In genomic region chr9:39078621-39079256, GRCh38 we compare ENCODE assay signal across 8 cellular contexts.
DNase-seq lines count a peak whose midpoint lies in the region; ATAC-seq and TF ChIP-seq lines count a peak whose summit lies in the region.
"Not testable (repeated sequence)": the region's sequence is repeated elsewhere in the genome, so short reads cannot be mapped to it uniquely, and the experiment has no call there.

No MANE protein-coding gene starts in this region.

- H3K27me3 ChIP-seq in SK-N-SH (ENCODE audit: insufficient read depth); suprapubic skin: not testable (repeated sequence)

- CTCF ChIA-PET in SK-N-SH (lab: Yijun Ruan, JAX), result interaction anchor here (1.0 kb wide), 1 partner anchor 325 kb away, joined by 3 read pairs; no protein-coding TSS in a partner anchor

- not testable (repeated sequence) for H3K9me2 ChIP-seq in SK-N-SH

- ATAC-seq in HG02852 (IDR thresholded peaks at IDR 0.05; ENCODE audit: unreplicated experiment), result peak; percentile 62
- ATAC-seq in Right ventricle myocardium superior (ENCODE audit: poor library complexity), result peak; percentile 96
- ATAC-seq in left colon, result peak; percentile 100
- peak; percentile 43 for ATAC-seq in omental fat pad (ENCODE audit: low FRiP score)

- not testable (repeated sequence) for H3K4me3 ChIP-seq in SK-N-SH (ENCODE audit: low read depth in 2 of 2, low read length in 1 of 2)
- H3K4me3 ChIP-seq in cardiac fibroblast (replicated peaks in 1 of 2; ENCODE audit: low read depth in 2 of 2, low read length in 2 of 2) (peak overlapping the region; percentile 10 to 19), suprapubic skin (peak overlapping the region; percentile 34)

- H2AFZ ChIP-seq in SK-N-SH (ENCODE audit: low read depth), result not testable (repeated sequence)

- TF ChIP-seq POLR2A in suprapubic skin (IDR thresholded peaks at IDR 0.05), result not testable (repeated sequence)

- H3K4me1 ChIP-seq in ES-I3 (ENCODE audit: insufficient read depth, low read length); SK-N-SH (ENCODE audit: control insufficient read depth in 1 of 2, insufficient read depth in 2 of 2, low read depth in 1 of 2, low read length in 1 of 2); suprapubic skin: not testable (repeated sequence)

- WGBS in SK-N-SH (ENCODE audit: low lambda C conversion rate), result 36% methylated on average over 42 of the region's 49 CpGs
- 14% methylated on average over 43 of the region's 49 CpGs for WGBS in suprapubic skin

- H4K20me1 ChIP-seq in SK-N-SH (ENCODE audit: insufficient read depth), result not testable (repeated sequence)

- not testable (repeated sequence) for H3K27ac ChIP-seq in SK-N-SH (ENCODE audit: low read depth in 2 of 2, low read length in 1 of 2); suprapubic skin

- not testable (repeated sequence) for H3F3A ChIP-seq in SK-N-SH (replicated peaks; ENCODE audit: insufficient read depth)

- not testable (repeated sequence) for H3K36me3 ChIP-seq in ES-I3 (ENCODE audit: insufficient read depth, low read length); SK-N-SH (replicated peaks in 1 of 2; ENCODE audit: control insufficient read depth in 1 of 2, insufficient read depth in 2 of 2, low read length in 1 of 2); suprapubic skin

- intact Hi-C loops in Right ventricle myocardium superior (cut with DNase I); left colon (cut with DNase I, micrococcal nuclease): not testable (repeated sequence)

- not testable (repeated sequence) for H3K4me2 ChIP-seq in SK-N-SH

- not testable (repeated sequence) for H3K79me2 ChIP-seq in SK-N-SH (ENCODE audit: insufficient read depth)

- POLR2A ChIA-PET in SK-N-SH (lab: Yijun Ruan, JAX), result not testable (repeated sequence)

- not testable (repeated sequence) for TF ChIP-seq EP300 in SK-N-SH (IDR thresholded peaks at IDR 0.05; ENCODE audit: borderline replicate concordance in 1 of 2, low read depth in 1 of 2, low read length in 1 of 2); suprapubic skin (IDR thresholded peaks at IDR 0.05)

- TF ChIP-seq CTCF in SK-N-SH (IDR thresholded peaks at IDR 0.05); cardiac fibroblast (IDR thresholded peaks at IDR 0.05; ENCODE audit: low read depth, low read length); omental fat pad (IDR thresholded peaks at IDR 0.05): not testable (repeated sequence)
- TF ChIP-seq CTCF in suprapubic skin (IDR thresholded peaks at IDR 0.05), result peak in 1 of 2 donors; percentile 12

- not testable (repeated sequence) for TF ChIP-seq RAD21 in SK-N-SH (IDR thresholded peaks at IDR 0.05; ENCODE audit: low read length)

- H3K9me3 ChIP-seq in ES-I3 (ENCODE audit: control insufficient read depth, insufficient read depth, low read length); SK-N-SH; suprapubic skin: not testable (repeated sequence)

- peak overlapping the region; percentile 30; the same call in 1 of the 2 replicates for H3K9ac ChIP-seq in ES-I3 (ENCODE audit: low read depth, low read length)
- H3K9ac ChIP-seq in SK-N-SH, result not testable (repeated sequence)

- DNase-seq in SK-N-SH (peak; percentile 8), cardiac fibroblast (ENCODE audit: low read depth in 2 of 2) (peak in 1 of 2 donors; percentile 27), Right ventricle myocardium superior (peak; percentile 52), left colon (peak; percentile 36 to 77)
- not testable (repeated sequence) for DNase-seq in omental fat pad (ENCODE audit: low spot score); suprapubic skin (ENCODE audit: low spot score in 2 of 2)

Comparison
In these comparisons a context has a peak if more than half of its experiments do, and no peak if none do; other contexts are left out.
1. ATAC-seq: peak in every context shown above with its lines; median percentile 100 in left colon; 96 in Right ventricle myocardium superior; 62 in HG02852; 43 in omental fat pad.